21 cellular contexts compared by ENCODE assay signal in genomic region chr22:43529461-43529860, GRCh38.
"Had no signal": no experiment of that assay in that cellular context is flagged by ENCODE, and none has a peak within 500 bp of the region (broad histone marks: within the 10 kb centered on the region; RNA-seq: fewer than 3 reads in every experiment).

No MANE protein-coding gene starts in this region.

- H3K4me1 ChIP-seq: left ventricle myocardium inferior, neural progenitor cell, right atrium auricular region, right lobe of liver, tibial nerve, uterus had no signal

- H3K4me2 ChIP-seq: neural progenitor cell, smooth muscle cell had no signal

- H3K9ac ChIP-seq: neural progenitor cell had no signal

- H3K27ac ChIP-seq: left ventricle myocardium inferior, neural progenitor cell, ovary, right atrium auricular region, right lobe of liver, tibial nerve, uterus had no signal

- H2AFZ ChIP-seq: neural progenitor cell had no signal

- H3K9me3 ChIP-seq: left ventricle myocardium inferior, ovary, right atrium auricular region, right lobe of liver, uterus had no signal

- ATAC-seq: natural killer cell; right lobe of liver; stimulated activated memory B cell treated with anti-CD40 and anti-IgM and Interleukin-4, amounts not matched to agents 10 μg/mL and 1 μg/mL and 100 μg/mL, for 72 hours; stimulated activated naive CD8-positive, alpha-beta T cell treated with anti-CD3 and anti-CD28 coated beads, Interleukin-15, amount 100 ng/mL, for 72 hours had no signal

- DNase-seq: hippocampal formation; left ventricle myocardium inferior; naive B cell; natural killer cell; nephron progenitor cell; ovary; right lobe of liver; stimulated activated CD4-positive, alpha-beta T cell treated with anti-CD3 and anti-CD28 coated beads, Interleukin-1b, Interleukin-23, amount 100 ng/mL, for 48 hours; stimulated activated CD4-positive, alpha-beta T cell treated with anti-CD3 and anti-CD28 coated beads, Interleukin-2, amount 100 ng/mL, for 48 hours; stimulated activated CD4-positive, alpha-beta T cell treated with anti-CD3 and anti-CD28 coated beads, Interleukin-4, amount 100 ng/mL, for 4 hours; stimulated activated CD8-positive, alpha-beta memory T cell treated with anti-CD3 and anti-CD28 coated beads, Interleukin-4, amount 100 ng/mL, for 48 hours; stimulated activated naive CD4-positive, alpha-beta T cell treated with Interleukin-2 at 50 U/mL for 16 hours; stimulated activated naive CD8-positive, alpha-beta T cell treated with anti-CD3 and anti-CD28 coated beads, Interleukin-15, amount 100 ng/mL, for 72 hours; substantia nigra; uterus had no signal

- H3K4me3 ChIP-seq: left ventricle myocardium inferior, lung, neural progenitor cell, ovary, right atrium auricular region, right lobe of liver, smooth muscle cell, tibial nerve, uterus had no signal

- H3K27me3 ChIP-seq: neural progenitor cell, ovary, right atrium auricular region, right lobe of liver, tibial nerve, uterus had no signal

- H3K36me3 ChIP-seq: left ventricle myocardium inferior, neural progenitor cell, ovary, right atrium auricular region, right lobe of liver, uterus had no signal
